In genomic region chr1:157829210-157829609, GRCh38 we compare ENCODE assay signal across 36 cellular contexts. TPM values are rescaled to one million over a fixed set of nuclear protein-coding genes. Genes with fewer than 3 reads are reported as not detected.
"Had no signal": no experiment of that assay in that cellular context is flagged by ENCODE, and none has a peak within 500 bp of the region (broad histone marks: within the 10 kb centered on the region; RNA-seq: fewer than 3 reads in every experiment).

No MANE protein-coding gene starts in this region.

- H3K27ac Mint-ChIP-seq: activated CD4-positive, alpha-beta T cell treated with anti-CD3 and anti-CD28 coated beads, Interleukin-2, amount 10 ng/mL, durations not matched to agents 24 days and 14 days; activated CD8-positive, alpha-beta T cell treated with anti-CD3 and anti-CD28 coated beads for 36 hours; activated naive CD4-positive, alpha-beta T cell treated with anti-CD3 and anti-CD28 coated beads for 36 hours; activated naive CD4-positive, alpha-beta T cell treated with anti-CD3 and anti-CD28 coated beads, Interleukin-2, amount 50 U/mL, for 72 hours; activated T-helper 1 cell treated with anti-CD3 and anti-CD28 coated beads, Interleukin-12 subunit alpha, Interleukin-12 subunit beta, Interleukin-2, Interleukin-4 antibody, amounts not matched to agents 30 ng/mL and 10 ng/mL and 1 ng/mL, durations not matched to agents 14 hours and 24 hours and 36 hours; brain had no signal

- H3K9me3 ChIP-seq: adrenal gland, SJCRH30 had no signal

- H3K4me1 ChIP-seq: adrenal gland, SJCRH30 had no signal

- H3K4me3 ChIP-seq: adrenal gland, SJCRH30, SK-N-MC had no signal

- H3K36me3 Mint-ChIP-seq: activated naive CD4-positive, alpha-beta T cell treated with anti-CD3 and anti-CD28 coated beads, Interleukin-2, amount 50 U/mL, for 72 hours; brain had no signal

- DNase-seq: activated CD4-positive, alpha-beta T cell treated with anti-CD3 and anti-CD28 coated beads, Interleukin-2, amount 10 ng/mL, durations not matched to agents 24 days and 14 days; activated CD4-positive, alpha-beta T cell treated with anti-CD3 and anti-CD28 coated beads, Interleukin-2, amount 50 U/mL, for 4 hours; activated CD8-positive, alpha-beta T cell treated with anti-CD3 and anti-CD28 coated beads for 36 hours; activated gamma-delta T cell treated with Interleukin-2 at 50 U/mL for 16 hours; activated naive CD4-positive, alpha-beta T cell treated with anti-CD3 and anti-CD28 coated beads for 36 hours; activated T-cell treated with anti-CD3 and anti-CD28 coated beads, Interleukin-2, amount 50 U/mL, for 4 hours; adrenal gland; caudate nucleus; cerebellar nuclear complex; NCI-H1048; NCI-H1105 treated with DMSO at 0.1 percent for 48 hours; NCI-H1436; NCI-H1694; NCI-H2029; NCI-H2107; NCI-H2171; NCI-H510A; NCI-H69; NCI-H82; NK-92 treated with Interleukin-12 subunit alpha and Interleukin-12 subunit beta, amount 100 ng/mL, for 24 hours; OCI-M1; SHP77; SJCRH30; T1000; WERI-Rb-1 had no signal

- H3K36me3 ChIP-seq: adrenal gland, SJCRH30, WERI-Rb-1 had no signal

- H3K4me1 Mint-ChIP-seq: activated CD4-positive, alpha-beta T cell treated with anti-CD3 and anti-CD28 coated beads, Interleukin-2, amount 10 ng/mL, durations not matched to agents 24 days and 14 days; brain had no signal

- ATAC-seq: activated CD8-positive, alpha-beta T cell treated with anti-CD3 and anti-CD28 coated beads for 36 hours; activated naive CD4-positive, alpha-beta T cell treated with anti-CD3 and anti-CD28 coated beads, Interleukin-2, amount 50 U/mL, for 72 hours; activated T-cell treated with anti-CD3 and anti-CD28 coated beads, Interleukin-2, amount 50 U/mL, for 4 hours had no signal

- H3K9me3 Mint-ChIP-seq: activated CD4-positive, alpha-beta T cell treated with anti-CD3 and anti-CD28 coated beads, Interleukin-2, amount 10 ng/mL, durations not matched to agents 24 days and 14 days; activated CD8-positive, alpha-beta T cell treated with anti-CD3 and anti-CD28 coated beads for 36 hours; activated naive CD4-positive, alpha-beta T cell treated with anti-CD3 and anti-CD28 coated beads for 36 hours; activated T-cell treated with anti-CD3 and anti-CD28 coated beads, Interleukin-2, amount 50 U/mL, for 4 hours; activated T-helper 1 cell treated with anti-CD3 and anti-CD28 coated beads, Interleukin-12 subunit alpha, Interleukin-12 subunit beta, Interleukin-2, Interleukin-4 antibody, amounts not matched to agents 30 ng/mL and 10 ng/mL and 1 ng/mL, durations not matched to agents 14 hours and 24 hours and 36 hours; brain had no signal

- H3K4me3 Mint-ChIP-seq: activated CD4-positive, alpha-beta T cell treated with anti-CD3 and anti-CD28 coated beads, Interleukin-2, amount 10 ng/mL, durations not matched to agents 24 days and 14 days; activated CD8-positive, alpha-beta T cell treated with anti-CD3 and anti-CD28 coated beads for 36 hours; activated naive CD4-positive, alpha-beta T cell treated with anti-CD3 and anti-CD28 coated beads for 36 hours; activated T-cell treated with anti-CD3 and anti-CD28 coated beads, Interleukin-2, amount 50 U/mL, for 4 hours; activated T-helper 1 cell treated with anti-CD3 and anti-CD28 coated beads, Interleukin-12 subunit alpha, Interleukin-12 subunit beta, Interleukin-2, Interleukin-4 antibody, amounts not matched to agents 30 ng/mL and 10 ng/mL and 1 ng/mL, durations not matched to agents 14 hours and 24 hours and 36 hours; brain had no signal

- H3K27me3 ChIP-seq: adrenal gland, SJCRH30 had no signal

- H3K27ac ChIP-seq: adrenal gland, KMS-11, SJCRH30, SK-N-MC, WERI-Rb-1 had no signal

- H3K9ac ChIP-seq: KMS-11 had no signal

RNA-seq across cellular contexts. Expression of gene FCRL1, which starts 9.3 kb away (rescaled TPM):
- total RNA-seq: activated CD4-positive, alpha-beta T cell treated with anti-CD3 and anti-CD28 coated beads, Interleukin-2, amount 10 ng/mL, durations not matched to agents 24 days and 14 days; activated CD8-positive, alpha-beta memory T cell treated with anti-CD3 and anti-CD28 coated beads for 36 hours; activated naive CD4-positive, alpha-beta T cell treated with anti-CD3 and anti-CD28 coated beads for 36 hours; activated naive CD4-positive, alpha-beta T cell treated with anti-CD3 and anti-CD28 coated beads, Interleukin-2, amount 50 U/mL, for 72 hours; activated T-helper 1 cell treated with anti-CD3 and anti-CD28 coated beads, Interleukin-12 subunit alpha, Interleukin-12 subunit beta, Interleukin-2, Interleukin-4 antibody, amounts not matched to agents 30 ng/mL and 10 ng/mL and 1 ng/mL, durations not matched to agents 14 hours and 24 hours and 36 hours; bronchial epithelial cell; M059J; RPMI7951; SJCRH30; T-helper 1 cell treated with Interleukin-12 subunit alpha and Interleukin-12 subunit beta and Interleukin-4 antibody, amounts not matched to agents 30 ng/mL and 1 ng/mL, for 36 hours had no signal

RNA-seq across cellular contexts. Expression of gene CD5L, which starts 12.4 kb away (rescaled TPM):
- total RNA-seq: activated CD4-positive, alpha-beta T cell treated with anti-CD3 and anti-CD28 coated beads, Interleukin-2, amount 10 ng/mL, durations not matched to agents 24 days and 14 days; activated CD8-positive, alpha-beta memory T cell treated with anti-CD3 and anti-CD28 coated beads for 36 hours; activated CD8-positive, alpha-beta T cell treated with anti-CD3 and anti-CD28 coated beads for 36 hours; activated naive CD4-positive, alpha-beta T cell treated with anti-CD3 and anti-CD28 coated beads for 36 hours; activated naive CD4-positive, alpha-beta T cell treated with anti-CD3 and anti-CD28 coated beads, Interleukin-2, amount 50 U/mL, for 72 hours; activated T-cell treated with anti-CD3 and anti-CD28 coated beads, Interleukin-2, amount 50 U/mL, for 4 hours; activated T-helper 1 cell treated with anti-CD3 and anti-CD28 coated beads, Interleukin-12 subunit alpha, Interleukin-12 subunit beta, Interleukin-2, Interleukin-4 antibody, amounts not matched to agents 30 ng/mL and 10 ng/mL and 1 ng/mL, durations not matched to agents 14 hours and 24 hours and 36 hours; bronchial epithelial cell; SJCRH30; T-helper 1 cell treated with Interleukin-12 subunit alpha and Interleukin-12 subunit beta and Interleukin-4 antibody, amounts not matched to agents 30 ng/mL and 1 ng/mL, for 36 hours; T-helper 2 cell treated with Interferon-gamma antibody and Interleukin-4, amounts not matched to agents 100 ng/mL and 5 ng/mL, for 36 hours had no signal

RNA-seq across cellular contexts. Expression of gene FCRL2, which starts 52.3 kb away (rescaled TPM):
- total RNA-seq: activated CD4-positive, alpha-beta T cell treated with anti-CD3 and anti-CD28 coated beads, Interleukin-2, amount 10 ng/mL, durations not matched to agents 24 days and 14 days; activated CD8-positive, alpha-beta memory T cell treated with anti-CD3 and anti-CD28 coated beads for 36 hours; activated CD8-positive, alpha-beta T cell treated with anti-CD3 and anti-CD28 coated beads for 36 hours; activated naive CD4-positive, alpha-beta T cell treated with anti-CD3 and anti-CD28 coated beads for 36 hours; activated naive CD4-positive, alpha-beta T cell treated with anti-CD3 and anti-CD28 coated beads, Interleukin-2, amount 50 U/mL, for 72 hours; activated T-helper 1 cell treated with anti-CD3 and anti-CD28 coated beads, Interleukin-12 subunit alpha, Interleukin-12 subunit beta, Interleukin-2, Interleukin-4 antibody, amounts not matched to agents 30 ng/mL and 10 ng/mL and 1 ng/mL, durations not matched to agents 14 hours and 24 hours and 36 hours; adrenal gland; bronchial epithelial cell; M059J; RPMI7951; SJCRH30; T-helper 1 cell treated with Interleukin-12 subunit alpha and Interleukin-12 subunit beta and Interleukin-4 antibody, amounts not matched to agents 30 ng/mL and 1 ng/mL, for 36 hours; T-helper 2 cell treated with Interferon-gamma antibody and Interleukin-4, amounts not matched to agents 100 ng/mL and 5 ng/mL, for 36 hours had no signal
